2 cellular contexts compared by ENCODE assay signal in genomic region chr12:41205070-41205715, GRCh38.
TF ChIP-seq lines count a peak whose summit lies in the region.

No MANE protein-coding gene starts in this region.

TF ChIP-seq in SK-N-SH, 30 proteins besides CTCF, POLR2A, EP300 and RAD21 (continued from another document):
- TF ChIP-seq REST (IDR thresholded peaks at IDR 0.05; ENCODE audit: low read depth, low read length): no peak
- no peak for TF ChIP-seq FOXM1 (IDR thresholded peaks at IDR 0.05; ENCODE audit: low read depth)
- no peak for TF ChIP-seq MAX (IDR thresholded peaks at IDR 0.05; ENCODE audit: low read depth)
- TF ChIP-seq PBX3 (IDR thresholded peaks at IDR 0.05): no peak
- no peak for TF ChIP-seq RCOR1 (IDR thresholded peaks at IDR 0.05; ENCODE audit: low read length)
- no peak for TF ChIP-seq JUND (IDR thresholded peaks at IDR 0.05)
- TF ChIP-seq MEF2A (IDR thresholded peaks at IDR 0.05; ENCODE audit: borderline replicate concordance, low read depth): no peak
- TF ChIP-seq MXI1 (IDR thresholded peaks at IDR 0.05; ENCODE audit: low read depth, low read length): no peak

TF ChIP-seq in SK-N-SH treated with all-trans-retinoic acid at 6 μM for 48 hours, 23 proteins besides CTCF, POLR2A, EP300 and RAD21 (continued from another document):
- TF ChIP-seq TCF4 (CRISPR knock-in tag; IDR thresholded peaks at IDR 0.05; ENCODE audit: borderline replicate concordance) (no peak), PPARA (CRISPR knock-in tag; IDR thresholded peaks at IDR 0.05; ENCODE audit: borderline replicate concordance) (no peak)
